Comparison of ENCODE assay signal across 1 cellular context in the genomic region with DNA sequence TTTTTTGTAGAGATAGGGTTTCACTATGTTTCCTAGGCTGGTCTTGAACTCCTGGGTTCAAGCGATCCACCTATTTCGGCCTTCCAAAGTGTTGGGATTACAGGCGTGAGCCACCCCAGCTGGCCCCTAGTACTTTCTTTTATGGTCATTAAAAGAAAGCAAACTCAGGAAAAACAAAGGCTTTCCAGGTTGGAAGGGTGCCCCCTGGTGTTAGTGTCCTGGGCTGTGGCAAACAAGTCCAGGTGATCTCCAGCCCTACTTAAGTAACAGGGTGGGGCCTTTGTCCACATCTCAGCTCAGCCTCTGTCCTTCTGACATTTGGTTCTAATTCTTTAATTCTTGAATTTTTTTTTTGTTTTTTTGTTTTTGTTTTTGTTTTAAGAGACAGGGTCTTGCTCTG.
A peak's percentile ranks its signal among the peaks of the same experiment; 100 is the strongest.
TF ChIP-seq lines count a peak whose summit lies in the region.

No MANE protein-coding gene starts in this region.

TF ChIP-seq in IMR-90, 13 proteins besides CTCF, POLR2A, EP300 and RAD21 (continued from another document):
- TF ChIP-seq SMC3 (IDR thresholded peaks at IDR 0.05; ENCODE audit: low read depth, low read length): peak; percentile 31; the same call in 1 of the 2 replicates
TF ChIP-seq in IMR-90: peak in this region for 1.
